8 cellular contexts compared by ENCODE assay signal in genomic region chr15:90934256-90934948, GRCh38. TPM values are rescaled to one million over a fixed set of nuclear protein-coding genes. Genes with fewer than 3 reads are reported as not detected.
DNase-seq lines count a peak whose midpoint lies in the region; ATAC-seq and TF ChIP-seq lines count a peak whose summit lies in the region.

No MANE protein-coding gene starts in this region.

- H3K4me1 ChIP-seq in CD4-positive, CD25-positive, alpha-beta regulatory T cell (ENCODE audit: control insufficient read depth, insufficient read depth, low read length, poor library complexity, severe bottlenecking), result peaks cover 55% of the 10 kb centered on the region
- peaks cover 37% of the 10 kb centered on the region for H3K4me1 ChIP-seq in mucosa of stomach (ENCODE audit: control insufficient read depth, insufficient read depth, low read length)

- no peak for TF ChIP-seq POLR2A in erythroblast (IDR thresholded peaks at IDR 0.05; ENCODE audit: low read length)

- H3K36me3 Mint-ChIP-seq in CD4-positive, CD25-positive, alpha-beta regulatory T cell, result peaks cover 11% of the 10 kb centered on the region

- peak overlapping the region; percentile 79 for H3K27ac ChIP-seq in CD4-positive, CD25-positive, alpha-beta regulatory T cell (ENCODE audit: insufficient read depth, low read length, poor library complexity, severe bottlenecking)

- ATAC-seq in CD4-positive, CD25-positive, alpha-beta regulatory T cell (ENCODE audit: low read depth in 2 of 2), result peak; percentile 41 to 43
- ATAC-seq in GM21515 (IDR thresholded peaks at IDR 0.05; ENCODE audit: unreplicated experiment), result peak; percentile 0

- no peaks in the 10 kb centered on the region for H3K27me3 ChIP-seq in CD4-positive, CD25-positive, alpha-beta regulatory T cell (ENCODE audit: control insufficient read depth, insufficient read depth, low read length)
- no peaks in the 10 kb centered on the region for H3K27me3 ChIP-seq in mucosa of stomach (ENCODE audit: control insufficient read depth, insufficient read depth, low read length)

- no peaks in the 10 kb centered on the region for H3K9me3 Mint-ChIP-seq in CD4-positive, CD25-positive, alpha-beta regulatory T cell

- H3K36me3 ChIP-seq in CD4-positive, CD25-positive, alpha-beta regulatory T cell (ENCODE audit: control insufficient read depth, insufficient read depth, low read length), result peaks cover 9% of the 10 kb centered on the region
- peaks cover 8% of the 10 kb centered on the region for H3K36me3 ChIP-seq in mucosa of stomach (ENCODE audit: control insufficient read depth, insufficient read depth, low read length)

- peak overlapping the region; percentile 73 to 94 (median 90) for H3K4me3 Mint-ChIP-seq in CD4-positive, CD25-positive, alpha-beta regulatory T cell

- DNase-seq in CD4-positive, CD25-positive, alpha-beta regulatory T cell, result peak; percentile 78 to 94 (median 83)
- DNase-seq in Jurkat, Clone E6-1 (ENCODE audit: low read depth, low spot score), result peak; percentile 82
- DNase-seq in OCI-M1 (lab: John Stamatoyannopoulos, UW) (peak; percentile 89), activated T-cell treated with anti-CD3 and anti-CD28 coated beads for 48 hours (ENCODE audit: low read depth) (peak; percentile 86), erythroblast (lab: John Stamatoyannopoulos, UW) (peak; percentile 90 to 91)
- DNase-seq in stimulated activated CD8-positive, alpha-beta memory T cell treated with anti-CD3 and anti-CD28 coated beads, Interleukin-4, amount 100 ng/mL, for 4 hours (ENCODE audit: low read depth in 2 of 2, low spot score in 1 of 2), result peak; percentile 57 to 62

- peaks cover 10 to 62% (median 33%) of the 10 kb centered on the region in 4 donors for H3K4me1 Mint-ChIP-seq in CD4-positive, CD25-positive, alpha-beta regulatory T cell

- no peaks in the 10 kb centered on the region for H3K9me3 ChIP-seq in CD4-positive, CD25-positive, alpha-beta regulatory T cell (ENCODE audit: control insufficient read depth in 2 of 2, low read length in 2 of 2)
- H3K9me3 ChIP-seq in mucosa of stomach (ENCODE audit: control insufficient read depth, low read length), result no peaks in the 10 kb centered on the region

- H3K4me3 ChIP-seq in CD4-positive, CD25-positive, alpha-beta regulatory T cell (ENCODE audit: low read depth, low read length), result peak overlapping the region; percentile 84
- peak overlapping the region; percentile 72 for H3K4me3 ChIP-seq in Jurkat, Clone E6-1 (ENCODE audit: low read length)
- no peak overlapping the region for H3K4me3 ChIP-seq in mucosa of stomach (ENCODE audit: low read length)

- peak overlapping the region; percentile 77 for H3K9ac ChIP-seq in mucosa of stomach (ENCODE audit: low read length)

- H3K27me3 Mint-ChIP-seq in CD4-positive, CD25-positive, alpha-beta regulatory T cell, result no peaks in the 10 kb centered on the region

- H3K27ac Mint-ChIP-seq in CD4-positive, CD25-positive, alpha-beta regulatory T cell, result peak overlapping the region; percentile 91 to 97 (median 93)

RNA-seq across cellular contexts. Expression of gene UNC45A, which starts 0.7 kb away (rescaled TPM):
- 48.3 TPM for total RNA-seq in CD4-positive, CD25-positive, alpha-beta regulatory T cell
- 10 to 100 TPM; 45.4 to 65.9 (median 59.3) TPM for polyA plus RNA-seq in CD4-positive, CD25-positive, alpha-beta regulatory T cell
- 53.8 TPM for polyA plus RNA-seq in Jurkat, Clone E6-1 (2012; ENCODE audit: insufficient read depth, insufficient read length)

RNA-seq across cellular contexts. Expression of gene HDDC3, which starts 2.1 kb away (rescaled TPM):
- total RNA-seq in CD4-positive, CD25-positive, alpha-beta regulatory T cell, result 15.6 TPM
- polyA plus RNA-seq in CD4-positive, CD25-positive, alpha-beta regulatory T cell, result 10 to 100 TPM; 24.4 to 36.2 (median 33.3) TPM
- polyA plus RNA-seq in Jurkat, Clone E6-1 (2012; ENCODE audit: insufficient read depth, insufficient read length), result 26.4 TPM

RNA-seq across cellular contexts. Expression of gene RCCD1, which starts 20.3 kb away (rescaled TPM):
- total RNA-seq in CD4-positive, CD25-positive, alpha-beta regulatory T cell, result 6.2 TPM
- polyA plus RNA-seq in CD4-positive, CD25-positive, alpha-beta regulatory T cell, result 1 to 10 TPM; 2.2 to 4.2 (median 3.3) TPM
- 58.0 TPM for polyA plus RNA-seq in Jurkat, Clone E6-1 (2012; ENCODE audit: insufficient read depth, insufficient read length)

RNA-seq across cellular contexts. Expression of gene MAN2A2, which starts 31.3 kb away (rescaled TPM):
- 120 TPM for total RNA-seq in CD4-positive, CD25-positive, alpha-beta regulatory T cell
- 1 to 10 TPM; 3.8 to 6.6 (median 5.7) TPM for polyA plus RNA-seq in CD4-positive, CD25-positive, alpha-beta regulatory T cell
- 98.8 TPM for polyA plus RNA-seq in Jurkat, Clone E6-1 (2012; ENCODE audit: insufficient read depth, insufficient read length)

RNA-seq across cellular contexts. Expression of gene FES, which starts 50.1 kb away (rescaled TPM):
- 3.8 TPM for total RNA-seq in CD4-positive, CD25-positive, alpha-beta regulatory T cell
- under 1 TPM in 2 of 4 donors, not detected in 2; 0.13 TPM for polyA plus RNA-seq in CD4-positive, CD25-positive, alpha-beta regulatory T cell
- 11.6 TPM for polyA plus RNA-seq in Jurkat, Clone E6-1 (2012; ENCODE audit: insufficient read depth, insufficient read length)
